ENCODE assay signal across 1 cellular context in the genomic region with DNA sequence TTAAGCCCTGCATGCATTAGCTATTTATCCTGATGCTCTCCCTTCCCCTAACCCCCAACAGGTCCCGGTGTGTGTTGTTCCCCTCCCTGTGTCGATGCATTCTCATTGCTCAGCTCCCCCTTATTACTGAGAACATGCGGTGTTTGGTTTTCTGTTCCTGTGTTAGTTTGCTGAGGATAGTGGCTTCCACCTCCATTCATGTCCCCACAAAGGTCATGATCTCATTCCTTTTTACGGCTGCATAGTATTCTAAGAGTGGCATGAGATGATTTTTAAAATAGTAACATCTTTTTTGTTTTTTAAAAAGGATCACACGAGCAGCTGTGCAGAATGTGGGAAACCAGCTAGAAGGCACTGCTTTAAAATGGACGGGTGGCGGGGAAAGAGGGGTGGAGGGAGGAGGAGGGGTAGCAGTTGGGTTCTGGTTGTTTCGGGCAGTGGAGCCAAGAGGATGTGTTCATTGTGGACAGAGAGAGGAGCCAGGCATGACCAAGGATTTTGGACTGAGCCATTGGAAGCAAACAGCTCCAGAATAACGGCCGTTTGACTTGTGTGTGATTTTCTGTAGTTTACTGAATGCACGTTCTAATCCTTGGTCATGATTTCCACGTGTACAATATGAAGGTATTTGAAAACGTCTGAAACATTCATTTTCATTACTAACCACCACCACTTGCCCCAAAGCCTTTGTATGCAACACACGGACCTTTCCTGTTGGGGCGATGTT.
TF ChIP-seq lines count a peak whose summit lies in the region.

No MANE protein-coding gene starts in this region.

TF ChIP-seq in K562, 482 proteins besides CTCF, POLR2A, EP300 and RAD21 (continued from another document):
- TF ChIP-seq, protein P1, sequence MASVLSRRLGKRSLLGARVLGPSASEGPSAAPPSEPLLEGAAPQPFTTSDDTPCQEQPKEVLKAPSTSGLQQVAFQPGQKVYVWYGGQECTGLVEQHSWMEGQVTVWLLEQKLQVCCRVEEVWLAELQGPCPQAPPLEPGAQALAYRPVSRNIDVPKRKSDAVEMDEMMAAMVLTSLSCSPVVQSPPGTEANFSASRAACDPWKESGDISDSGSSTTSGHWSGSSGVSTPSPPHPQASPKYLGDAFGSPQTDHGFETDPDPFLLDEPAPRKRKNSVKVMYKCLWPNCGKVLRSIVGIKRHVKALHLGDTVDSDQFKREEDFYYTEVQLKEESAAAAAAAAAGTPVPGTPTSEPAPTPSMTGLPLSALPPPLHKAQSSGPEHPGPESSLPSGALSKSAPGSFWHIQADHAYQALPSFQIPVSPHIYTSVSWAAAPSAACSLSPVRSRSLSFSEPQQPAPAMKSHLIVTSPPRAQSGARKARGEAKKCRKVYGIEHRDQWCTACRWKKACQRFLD (CRISPR knock-in tag; IDR thresholded peaks at IDR 0.05): peak; percentile 13; the same call in 1 of the 2 replicates
- TF ChIP-seq YY1 (IDR thresholded peaks at IDR 0.05; ENCODE audit: borderline replicate concordance in 1 of 3, control insufficient read depth in 1 of 3, extremely low read depth in 1 of 3, insufficient read depth in 3 of 3, insufficient read length in 1 of 3, insufficient replicate concordance in 2 of 3, low read depth in 1 of 3, low read length in 2 of 3) (peak in 1 of 3 experiments; percentile 17), DPF2 (IDR thresholded peaks at IDR 0.05) (0 out of 2 replicates have a peak, but pooled peaks have one; percentile 5)
- TF ChIP-seq, protein P2, sequence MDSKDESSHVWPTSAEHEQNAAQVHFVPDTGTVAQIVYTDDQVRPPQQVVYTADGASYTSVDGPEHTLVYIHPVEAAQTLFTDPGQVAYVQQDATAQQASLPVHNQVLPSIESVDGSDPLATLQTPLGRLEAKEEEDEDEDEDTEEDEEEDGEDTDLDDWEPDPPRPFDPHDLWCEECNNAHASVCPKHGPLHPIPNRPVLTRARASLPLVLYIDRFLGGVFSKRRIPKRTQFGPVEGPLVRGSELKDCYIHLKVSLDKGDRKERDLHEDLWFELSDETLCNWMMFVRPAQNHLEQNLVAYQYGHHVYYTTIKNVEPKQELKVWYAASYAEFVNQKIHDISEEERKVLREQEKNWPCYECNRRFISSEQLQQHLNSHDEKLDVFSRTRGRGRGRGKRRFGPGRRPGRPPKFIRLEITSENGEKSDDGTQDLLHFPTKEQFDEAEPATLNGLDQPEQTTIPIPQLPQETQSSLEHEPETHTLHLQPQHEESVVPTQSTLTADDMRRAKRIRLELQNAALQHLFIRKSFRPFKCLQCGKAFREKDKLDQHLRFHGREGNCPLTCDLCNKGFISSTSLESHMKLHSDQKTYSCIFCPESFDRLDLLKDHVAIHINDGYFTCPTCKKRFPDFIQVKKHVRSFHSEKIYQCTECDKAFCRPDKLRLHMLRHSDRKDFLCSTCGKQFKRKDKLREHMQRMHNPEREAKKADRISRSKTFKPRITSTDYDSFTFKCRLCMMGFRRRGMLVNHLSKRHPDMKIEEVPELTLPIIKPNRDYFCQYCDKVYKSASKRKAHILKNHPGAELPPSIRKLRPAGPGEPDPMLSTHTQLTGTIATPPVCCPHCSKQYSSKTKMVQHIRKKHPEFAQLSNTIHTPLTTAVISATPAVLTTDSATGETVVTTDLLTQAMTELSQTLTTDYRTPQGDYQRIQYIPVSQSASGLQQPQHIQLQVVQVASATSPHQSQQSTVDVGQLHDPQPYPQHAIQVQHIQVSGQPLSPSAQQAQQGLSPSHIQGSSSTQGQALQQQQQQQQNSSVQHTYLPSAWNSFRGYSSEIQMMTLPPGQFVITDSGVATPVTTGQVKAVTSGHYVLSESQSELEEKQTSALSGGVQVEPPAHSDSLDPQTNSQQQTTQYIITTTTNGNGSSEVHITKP (IDR thresholded peaks at IDR 0.05; ENCODE audit: partially characterized antibody): peak; percentile 52
